In genomic region chr11:71192629-71193028, GRCh38 we compare ENCODE assay signal across 23 cellular contexts. TPM values are rescaled to one million over a fixed set of nuclear protein-coding genes. Genes with fewer than 3 reads are reported as not detected.
A peak's percentile ranks its signal among the peaks of the same experiment; 100 is the strongest.
DNase-seq lines count a peak whose midpoint lies in the region; ATAC-seq, FAIRE-seq and TF ChIP-seq lines count a peak whose summit lies in the region.
"Had no signal": no experiment of that assay in that cellular context is flagged by ENCODE, and none has a peak within 500 bp of the region (broad histone marks: within the 10 kb centered on the region; RNA-seq: fewer than 3 reads in every experiment).

No MANE protein-coding gene starts in this region.

- H3K27me3 ChIP-seq in left lung, result no peaks in the 10 kb centered on the region
- H3K27me3 ChIP-seq: BLaER1 had no signal

- H3K4me3 ChIP-seq in mucosa of descending colon (no peak overlapping the region), left lung (no peak overlapping the region)
- H3K4me3 ChIP-seq: BLaER1, GM23338, HAP-1 had no signal

- TF ChIP-seq CTCF in VCaP (conservative IDR thresholded peaks at IDR 0.05) (no peak), mucosa of descending colon (IDR thresholded peaks at IDR 0.05) (no peak), left lung (IDR thresholded peaks at IDR 0.05) (no peak)

- intact Hi-C loops in Right ventricle myocardium inferior (cut with DNase I) (no loop called here), Right ventricle myocardium superior (cut with DNase I) (no loop called here), mucosa of descending colon (cut with DNase I, micrococcal nuclease) (no loop called here), left lung (cut with DNase I) (no loop called here)

- ATAC-seq in Right ventricle myocardium inferior (no peak), Right ventricle myocardium superior (ENCODE audit: poor library complexity) (no peak), mucosa of descending colon (peak; percentile 45), left lung (no peak)
- ATAC-seq: GM23338 had no signal

- H3K4me1 ChIP-seq in mucosa of descending colon (ENCODE audit: low read depth), result no peaks in the 10 kb centered on the region
- H3K4me1 ChIP-seq in left lung, result no peaks in the 10 kb centered on the region
- H3K4me1 ChIP-seq: BLaER1, HAP-1 had no signal

- peak overlapping the region; percentile 79 for H3K27ac ChIP-seq in VCaP
- H3K27ac ChIP-seq in left lung, result no peak overlapping the region
- H3K27ac ChIP-seq: 22Rv1, BLaER1 had no signal

- H3K36me3 ChIP-seq in mucosa of descending colon (ENCODE audit: low read depth) (no peaks in the 10 kb centered on the region), left lung (no peaks in the 10 kb centered on the region)
- H3K36me3 ChIP-seq: BLaER1, HAP-1 had no signal

- H3K9me3 ChIP-seq in mucosa of descending colon, result no peaks in the 10 kb centered on the region
- no peaks in the 10 kb centered on the region for H3K9me3 ChIP-seq in left lung
- H3K9me3 ChIP-seq: BLaER1 had no signal

- FAIRE-seq in HTR-8/SVneo (lab: Jason Lieb, UNC), result no peak
- FAIRE-seq: A204.1, D721Med, GM12891, GM18507 had no signal

- DNase-seq in Right ventricle myocardium inferior (ENCODE audit: missing footprints) (peak; percentile 25), Right ventricle myocardium superior (no peak), mucosa of descending colon (no peak), left lung (no peak), HTR-8/SVneo (ENCODE audit: insufficient read length, low spot score) (no peak)
- no peak for DNase-seq in stimulated activated CD4-positive, alpha-beta T cell treated with anti-CD3 and anti-CD28 coated beads, Interleukin-2, amount 100 ng/mL, for 24 hours
- DNase-seq: CD4-positive, alpha-beta T cell; CD8-positive, alpha-beta memory T cell; DMS 273 treated with DMSO at 0.1 percent for 48 hours; DMS79 treated with DMSO at 0.1 percent for 48 hours; GF-D8; HFFc6 had no signal

RNA-seq across cellular contexts. Expression of gene SHANK2, which starts 59.7 kb away (rescaled TPM):
- 0.03 TPM for total RNA-seq in Right ventricle myocardium inferior
- 0.11 TPM for total RNA-seq in Right ventricle myocardium superior
- 10 to 100 TPM; 25.8 to 58.0 (median 38.7) TPM for total RNA-seq in mucosa of descending colon
- 10 to 100 TPM; 33.2 to 44.0 TPM for total RNA-seq in left lung
- total RNA-seq: CD4-positive, alpha-beta T cell; CD8-positive, alpha-beta memory T cell; G401; H4 had no signal

Comparison
In these comparisons a context has a peak if more than half of its experiments do, and no peak if none do; other contexts are left out.
1. RNA of gene SHANK2, which starts 59.7 kb away (total RNA-seq): 33.2 to 44.0 TPM in left lung and 25.8 to 58.0 TPM in mucosa of descending colon; 0.11 TPM in Right ventricle myocardium superior (single experiment) and 0.03 TPM in Right ventricle myocardium inferior (single experiment); every median in the first group is over 10 times any median in the second.